Comparison of ENCODE assay signal across 29 cellular contexts in the genomic region with DNA sequence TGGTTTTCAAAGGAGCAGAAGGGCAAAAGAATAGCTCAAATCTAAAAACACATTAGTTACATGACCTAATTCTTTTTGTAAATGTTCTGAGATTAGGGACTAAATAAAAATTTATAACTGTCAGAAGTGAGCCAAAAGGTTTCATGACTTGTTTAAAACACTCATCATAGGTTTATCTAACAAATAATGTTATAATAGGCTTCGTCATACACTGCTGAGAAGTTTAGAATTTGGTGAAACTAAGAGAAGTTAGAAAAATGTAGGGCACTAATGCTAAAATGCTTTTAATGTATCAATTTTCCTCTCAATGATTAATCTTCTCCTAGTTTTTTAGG.
"Had no signal": no experiment of that assay in that cellular context is flagged by ENCODE, and none has a peak within 500 bp of the region (broad histone marks: within the 10 kb centered on the region; RNA-seq: fewer than 3 reads in every experiment).

No MANE protein-coding gene starts in this region.

- H3K9me3 ChIP-seq: gastroesophageal sphincter, heart right ventricle, lower lobe of right lung, right lobe of liver, thoracic aorta, tibial nerve, upper lobe of left lung had no signal

- H3K27me3 ChIP-seq: foreskin keratinocyte, gastroesophageal sphincter, heart right ventricle, right lobe of liver, tibial nerve, upper lobe of left lung had no signal

- FAIRE-seq: islet of Langerhans, small intestine, urothelium cell line had no signal

- H3K27ac Mint-ChIP-seq: memory B cell; naive thymus-derived CD4-positive, alpha-beta T cell; nephron progenitor cell; progenitor cell of endocrine pancreas; stimulated activated naive B cell treated with anti-CD40 and anti-IgM and Interleukin-4, amounts not matched to agents 10 μg/mL and 1 μg/mL and 100 μg/mL, for 72 hours; stimulated activated naive CD8-positive, alpha-beta T cell treated with anti-CD3 and anti-CD28 coated beads, Interleukin-15, Interleukin-2, amounts not matched to agents 100 ng/mL and 50 ng/mL, for 24 hours had no signal

- H3K9me3 Mint-ChIP-seq: memory B cell; nephron progenitor cell; stimulated activated naive B cell treated with anti-CD40 and anti-IgM and Interleukin-4, amounts not matched to agents 10 μg/mL and 1 μg/mL and 100 μg/mL, for 72 hours; stimulated activated naive CD8-positive, alpha-beta T cell treated with anti-CD3 and anti-CD28 coated beads, Interleukin-15, Interleukin-2, amounts not matched to agents 100 ng/mL and 50 ng/mL, for 24 hours had no signal

- H3K4me3 Mint-ChIP-seq: central memory CD8-positive, alpha-beta T cell; memory B cell; naive thymus-derived CD4-positive, alpha-beta T cell; nephron progenitor cell; stimulated activated naive B cell treated with anti-CD40 and anti-IgM and Interleukin-4, amounts not matched to agents 10 μg/mL and 1 μg/mL and 100 μg/mL, for 72 hours; stimulated activated naive CD8-positive, alpha-beta T cell treated with anti-CD3 and anti-CD28 coated beads, Interleukin-15, Interleukin-2, amounts not matched to agents 100 ng/mL and 50 ng/mL, for 24 hours had no signal

- H3K9ac ChIP-seq: parathyroid adenoma had no signal

- H3K4me1 ChIP-seq: foreskin keratinocyte, lower lobe of right lung, parathyroid adenoma, right lobe of liver, upper lobe of left lung had no signal

- DNase-seq: effector CD4-positive, alpha-beta T cell; heart right ventricle; hippocampal formation; kidney glomerular epithelial cell; left ventricle myocardium superior; lower lobe of right lung; midbrain; naive thymus-derived CD4-positive, alpha-beta T cell; nephron progenitor cell; nucleus accumbens; right lobe of liver; small intestine; stimulated activated CD4-positive, alpha-beta T cell treated with anti-CD3 and anti-CD28 coated beads, Interleukin-15, amount 100 ng/mL, for 24 hours; stimulated activated CD4-positive, alpha-beta T cell treated with anti-CD3 and anti-CD28 coated beads, Interleukin-2, amount 100 ng/mL, for 48 hours; stimulated activated naive B cell treated with anti-CD40 and anti-IgM and Interleukin-4, amounts not matched to agents 10 μg/mL and 1 μg/mL and 100 μg/mL, for 72 hours; upper lobe of left lung had no signal

- H3K4me3 ChIP-seq: coronary artery, gastroesophageal sphincter, heart right ventricle, lower lobe of right lung, right lobe of liver, thoracic aorta, tibial nerve, upper lobe of left lung had no signal

- H3K36me3 ChIP-seq: gastroesophageal sphincter, heart right ventricle, lower lobe of right lung, right lobe of liver, thoracic aorta, tibial nerve, upper lobe of left lung had no signal

- H3K27ac ChIP-seq: foreskin keratinocyte, heart right ventricle, lower lobe of right lung, parathyroid adenoma, right lobe of liver, tibial nerve, upper lobe of left lung had no signal

- H3K36me3 Mint-ChIP-seq: memory B cell; naive thymus-derived CD4-positive, alpha-beta T cell; stimulated activated naive B cell treated with anti-CD40 and anti-IgM and Interleukin-4, amounts not matched to agents 10 μg/mL and 1 μg/mL and 100 μg/mL, for 72 hours had no signal

- H3K27me3 Mint-ChIP-seq: central memory CD8-positive, alpha-beta T cell; memory B cell; progenitor cell of endocrine pancreas; stimulated activated naive B cell treated with anti-CD40 and anti-IgM and Interleukin-4, amounts not matched to agents 10 μg/mL and 1 μg/mL and 100 μg/mL, for 72 hours; stimulated activated naive CD8-positive, alpha-beta T cell treated with anti-CD3 and anti-CD28 coated beads, Interleukin-15, Interleukin-2, amounts not matched to agents 100 ng/mL and 50 ng/mL, for 24 hours had no signal

- ATAC-seq: foreskin keratinocyte; gastroesophageal sphincter; heart right ventricle; left colon; left ventricle myocardium superior; lower lobe of right lung; naive thymus-derived CD4-positive, alpha-beta T cell; right lobe of liver; stimulated activated naive B cell treated with anti-CD40 and anti-IgM and Interleukin-4, amounts not matched to agents 10 μg/mL and 1 μg/mL and 100 μg/mL, for 72 hours had no signal

- H3K4me1 Mint-ChIP-seq: central memory CD8-positive, alpha-beta T cell; memory B cell; naive thymus-derived CD4-positive, alpha-beta T cell; nephron progenitor cell; stimulated activated naive B cell treated with anti-CD40 and anti-IgM and Interleukin-4, amounts not matched to agents 10 μg/mL and 1 μg/mL and 100 μg/mL, for 72 hours had no signal
